1 cellular context compared by ENCODE assay signal in genomic region chr9:137588891-137589290, GRCh38.
TF ChIP-seq lines count a peak whose summit lies in the region.

No MANE protein-coding gene starts in this region.

TF ChIP-seq in HepG2, 621 proteins besides CTCF, POLR2A, EP300 and RAD21:
- TF ChIP-seq FOXP1 (IDR thresholded peaks at IDR 0.05) = no peak
- no peak for TF ChIP-seq FOXP1 (CRISPR knock-in tag; IDR thresholded peaks at IDR 0.05)
- TF ChIP-seq ZNF225 (CRISPR knock-in tag; IDR thresholded peaks at IDR 0.05) = no peak
- TF ChIP-seq ZNF3 (CRISPR knock-in tag; IDR thresholded peaks at IDR 0.05) = no peak
- no peak for TF ChIP-seq ZNF678 (CRISPR knock-in tag; IDR thresholded peaks at IDR 0.05)
- TF ChIP-seq ZNF558 (CRISPR knock-in tag; IDR thresholded peaks at IDR 0.05; ENCODE audit: borderline replicate concordance) = no peak
- TF ChIP-seq ZNF609 (CRISPR knock-in tag; IDR thresholded peaks at IDR 0.05; ENCODE audit: borderline replicate concordance) = no peak
- TF ChIP-seq FOXP4 (CRISPR knock-in tag; IDR thresholded peaks at IDR 0.05) = no peak
- TF ChIP-seq ZNF790 (CRISPR knock-in tag; IDR thresholded peaks at IDR 0.05; ENCODE audit: borderline replicate concordance) = no peak
- TF ChIP-seq ZNF136 (CRISPR knock-in tag; IDR thresholded peaks at IDR 0.05; ENCODE audit: low read depth) = no peak
- no peak for TF ChIP-seq ATF6 (CRISPR knock-in tag; conservative IDR thresholded peaks at IDR 0.05)
- no peak for TF ChIP-seq ZFP36L2 (CRISPR knock-in tag; IDR thresholded peaks at IDR 0.05)
- no peak for TF ChIP-seq ZBTB3 (CRISPR knock-in tag; IDR thresholded peaks at IDR 0.05; ENCODE audit: borderline replicate concordance, low read depth)
- no peak for TF ChIP-seq BRCA1 (CRISPR knock-in tag; IDR thresholded peaks at IDR 0.05)
- no peak for TF ChIP-seq HDAC1 (CRISPR knock-in tag; IDR thresholded peaks at IDR 0.05)
- TF ChIP-seq ZBTB2 (CRISPR knock-in tag; IDR thresholded peaks at IDR 0.05; ENCODE audit: low read depth) = no peak
- no peak for TF ChIP-seq KLF15 (CRISPR knock-in tag; IDR thresholded peaks at IDR 0.05; ENCODE audit: borderline replicate concordance)
- no peak for TF ChIP-seq RBFOX2 (IDR thresholded peaks at IDR 0.05; ENCODE audit: low read depth, low read length)
- TF ChIP-seq JUN (CRISPR knock-in tag; IDR thresholded peaks at IDR 0.05) = no peak
